9 cellular contexts compared by ENCODE assay signal in the genomic region with DNA sequence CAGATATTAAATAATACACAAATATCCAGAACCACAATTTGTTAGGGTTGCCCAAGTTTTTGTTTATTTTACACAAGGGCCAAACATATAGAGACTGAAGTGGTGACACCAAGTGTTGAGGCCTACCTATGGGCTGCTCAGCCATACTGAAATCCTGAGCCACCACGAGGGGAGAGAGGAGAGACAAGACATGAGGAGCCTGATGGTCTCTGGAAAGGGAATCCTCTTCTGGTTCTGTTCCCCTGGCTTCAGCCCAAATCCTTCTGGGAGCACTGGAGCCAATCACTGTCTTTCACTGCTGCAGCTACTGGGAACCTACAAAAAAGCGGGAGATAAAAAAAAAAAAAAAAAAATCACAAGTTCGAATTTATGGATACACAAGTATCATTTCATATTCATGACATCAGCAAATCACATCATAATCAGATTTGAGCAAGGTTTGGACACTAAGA. TPM values are rescaled to one million over a fixed set of nuclear protein-coding genes. Genes with fewer than 3 reads are reported as not detected.
A peak's percentile ranks its signal among the peaks of the same experiment; 100 is the strongest.
DNase-seq lines count a peak whose midpoint lies in the region; ATAC-seq and TF ChIP-seq lines count a peak whose summit lies in the region.
"Had no signal": no experiment of that assay in that cellular context is flagged by ENCODE, and none has a peak within 500 bp of the region (broad histone marks: within the 10 kb centered on the region; RNA-seq: fewer than 3 reads in every experiment).

No MANE protein-coding gene starts in this region.

- no peaks in the 10 kb centered on the region for H3K36me3 ChIP-seq in neural cell (ENCODE audit: insufficient read depth, low read length)

- no peak overlapping the region for H3K4me2 ChIP-seq in neural cell (ENCODE audit: low read length)

- H3K4me1 Mint-ChIP-seq in chondrocyte (ENCODE audit: low read depth), result peaks cover 69% of the 10 kb centered on the region

- H3K4me3 ChIP-seq in neural cell (ENCODE audit: low read length), result no peak overlapping the region

- no peak overlapping the region for H3K27ac ChIP-seq in neural cell (ENCODE audit: low read length)

- peak; percentile 17 for DNase-seq in Daoy (ENCODE audit: low read depth)
- DNase-seq in M059J (ENCODE audit: low read depth), result peak; percentile 53
- no peak for DNase-seq in chondrocyte (ENCODE audit: low spot score)
- no peak for DNase-seq in activated CD4-positive, alpha-beta T cell treated with anti-CD3 and anti-CD28 coated beads, Interleukin-2, amount 50 U/mL, for 1 hour
- DNase-seq in germinal center (ENCODE audit: low spot score), result no peak
- no peak for DNase-seq in NCI-H2029 (lab: John Stamatoyannopoulos, UW)
- DNase-seq: activated CD8-positive, alpha-beta memory T cell treated with anti-CD3 and anti-CD28 coated beads, Interleukin-2, amount 50 U/mL, for 48 hours had no signal

- no peak for TF ChIP-seq CTCF in chondrocyte (IDR thresholded peaks at IDR 0.05)
- no peak for TF ChIP-seq CTCF in neural cell (IDR thresholded peaks at IDR 0.05; ENCODE audit: poor library complexity, severe bottlenecking)

- H4K20me1 ChIP-seq in neural cell (ENCODE audit: insufficient read depth), result no peaks in the 10 kb centered on the region

- H3K9ac ChIP-seq in neural cell (ENCODE audit: low read length), result no peak overlapping the region

- peak overlapping the region; percentile 80 for H3K4me3 Mint-ChIP-seq in chondrocyte (ENCODE audit: unreplicated experiment)

- H3K36me3 Mint-ChIP-seq in chondrocyte (ENCODE audit: low read depth), result no peaks in the 10 kb centered on the region

- peaks cover 76% of the 10 kb centered on the region for H3K79me2 ChIP-seq in neural cell (replicated peaks; ENCODE audit: insufficient read depth, low read length)

- peak overlapping the region; percentile 98 for H3K27ac Mint-ChIP-seq in chondrocyte (ENCODE audit: unreplicated experiment)

- no peak for TF ChIP-seq EP300 in neural cell (conservative IDR thresholded peaks at IDR 0.05; ENCODE audit: poor library complexity, severe bottlenecking)

- H3K27me3 ChIP-seq in neural cell (ENCODE audit: insufficient read depth, low read depth, low read length), result peaks cover 10% of the 10 kb centered on the region

- H2AFZ ChIP-seq in neural cell (ENCODE audit: low read depth, low read length), result no peak overlapping the region

- H3F3A ChIP-seq in neural cell (ENCODE audit: insufficient read depth, low read length, poor library complexity, severe bottlenecking), result peaks cover 3% of the 10 kb centered on the region

- ATAC-seq in GM21528 (IDR thresholded peaks at IDR 0.05; ENCODE audit: low FRiP score, unreplicated experiment), result no peak

- no peak for TF ChIP-seq RAD21 in neural cell (conservative IDR thresholded peaks at IDR 0.05)

- no peaks in the 10 kb centered on the region for H3K9me3 ChIP-seq in neural cell (ENCODE audit: low read length)

- H3K9me2 ChIP-seq in neural cell (ENCODE audit: insufficient read depth, low read length), result no peaks in the 10 kb centered on the region

- H3K9me3 Mint-ChIP-seq in chondrocyte (ENCODE audit: low read depth), result no peaks in the 10 kb centered on the region

- no peaks in the 10 kb centered on the region for H3K27me3 Mint-ChIP-seq in chondrocyte (ENCODE audit: low read depth)

TF ChIP-seq in neural cell, 6 proteins besides CTCF, POLR2A, EP300 and RAD21:
- TF ChIP-seq MXI1 (conservative IDR thresholded peaks at IDR 0.05; ENCODE audit: poor library complexity, severe bottlenecking) (no peak), POLR2AphosphoS5 (IDR thresholded peaks at IDR 0.05) (peak; percentile 49)

RNA-seq across cellular contexts. Expression of a gene that starts 1.9 kb away (rescaled TPM):
- 0.29 and 1.3 TPM in 2 replicates for total RNA-seq in Daoy (2014; rRNA removed; shearing (Covaris generic))
- 1.2 and 1.9 TPM in 2 replicates for total RNA-seq in M059J (2014; rRNA removed; shearing (Covaris generic))
- 1.9 to 3.7 TPM (median 2.0 TPM) in 3 replicates for total RNA-seq in chondrocyte
- 3.7 and 4.8 TPM in 2 replicates for polyA plus RNA-seq in neural cell
- 27.6 and 31.9 TPM in 2 replicates for polyA minus RNA-seq in neural cell

RNA-seq across cellular contexts. Expression of a gene that starts 10.4 kb away (rescaled TPM):
- total RNA-seq in Daoy (2014; rRNA removed; shearing (Covaris generic)), result 9.0 and 27.3 TPM in 2 replicates
- total RNA-seq in M059J (2014; rRNA removed; shearing (Covaris generic)), result 9.1 and 9.3 TPM in 2 replicates
- 35.4 to 39.0 TPM (median 37.5 TPM) in 3 replicates for total RNA-seq in chondrocyte
- 31.0 and 34.0 TPM in 2 replicates for polyA plus RNA-seq in neural cell
- 69.6 and 78.3 TPM in 2 replicates for polyA minus RNA-seq in neural cell

Comparison
In these comparisons a context has a peak if more than half of its experiments do, and no peak if none do; other contexts are left out.
1. DNase-seq: peak in Daoy (single experiment) and M059J (single experiment); none in chondrocyte (single experiment), activated CD4-positive, alpha-beta T cell treated with anti-CD3 and anti-CD28 coated beads, Interleukin-2, amount 50 U/mL, for 1 hour (single experiment), germinal center (single experiment) and NCI-H2029 (single experiment).